9 cellular contexts compared by ENCODE assay signal in genomic region chr14:23569443-23570151, GRCh38. TPM values are rescaled to one million over a fixed set of nuclear protein-coding genes. Genes with fewer than 3 reads are reported as not detected.
DNase-seq lines count a peak whose midpoint lies in the region; ATAC-seq, FAIRE-seq and TF ChIP-seq lines count a peak whose summit lies in the region.
"Had no signal": no experiment of that assay in that cellular context is flagged by ENCODE, and none has a peak within 500 bp of the region (broad histone marks: within the 10 kb centered on the region; RNA-seq: fewer than 3 reads in every experiment).

No MANE protein-coding gene starts in this region.

- peak overlapping the region; percentile 88 for H3K27ac ChIP-seq in VCaP
- H3K27ac ChIP-seq in kidney (ENCODE audit: low read depth in 2 of 2, low read length in 2 of 2): no peak overlapping the region
- H3K27ac ChIP-seq: left lung had no signal

- intact Hi-C loops in kidney (cut with DNase I): no loop called here

- in situ Hi-C loops in Caki2 (cut with HindIII; ENCODE audit: low pct_unique_long_range_greater_than_20kb, low sequenced_read_pairs): no loop called here

- no peak for ATAC-seq in GM19035 (IDR thresholded peaks at IDR 0.05; ENCODE audit: unreplicated experiment)
- no peak for ATAC-seq in HG03378 (IDR thresholded peaks at IDR 0.05; ENCODE audit: unreplicated experiment)
- ATAC-seq: left lung had no signal

- peaks cover 0 to 3% of the 10 kb centered on the region in 2 donors for H3K36me3 ChIP-seq in kidney (ENCODE audit: control insufficient read depth in 1 of 2, insufficient read depth in 2 of 2, low read length in 2 of 2)

- H3K4me3 ChIP-seq in kidney (ENCODE audit: low read length in 2 of 2): no peak overlapping the region
- H3K4me3 ChIP-seq: left lung had no signal

- no peak for FAIRE-seq in kidney (lab: Jason Lieb, UNC)

- H3K4me1 ChIP-seq in kidney (ENCODE audit: control insufficient read depth in 1 of 2, insufficient read depth in 1 of 2, low read depth in 1 of 2, low read length in 2 of 2): peaks cover 6 to 19% of the 10 kb centered on the region in 2 donors

- no peak overlapping the region for H3K9ac ChIP-seq in kidney (ENCODE audit: low read length in 2 of 2)

- H3K9me3 ChIP-seq in kidney (ENCODE audit: control insufficient read depth in 1 of 2, low read length in 2 of 2): no peaks in the 10 kb centered on the region
- H3K9me3 ChIP-seq: left lung had no signal

- peak; percentile 50 for DNase-seq in Caki2 (ENCODE audit: low read depth)
- peak; percentile 33 for DNase-seq in HT-29 (ENCODE audit: low spot score)
- DNase-seq in kidney: peak; percentile 58
- no peak for DNase-seq in 8988T
- DNase-seq in AG20443 (ENCODE audit: low spot score): no peak

- no peak for TF ChIP-seq CTCF in VCaP (conservative IDR thresholded peaks at IDR 0.05)
- no peak for TF ChIP-seq CTCF in kidney (IDR thresholded peaks at IDR 0.05; ENCODE audit: borderline replicate concordance, extremely low read depth, insufficient read depth)

RNA-seq across cellular contexts. Expression of gene AP1G2, which starts 2.0 kb away (rescaled TPM):
- total RNA-seq in Caki2 (2014; rRNA removed; shearing (Covaris generic); ENCODE audit: low replicate concordance): 16.1 and 38.9 TPM in 2 replicates
- total RNA-seq in HT-29 (2014; rRNA removed; shearing (Covaris generic)): 67.6 and 77.9 TPM in 2 replicates
- total RNA-seq in kidney: 123 TPM
- 56.7 TPM for polyA plus RNA-seq in kidney (ENCODE audit: insufficient read depth, low read depth, low replicate concordance)

RNA-seq across cellular contexts. Expression of gene JPH4, which starts 9.0 kb away (rescaled TPM):
- not detected in 2 replicates for total RNA-seq in Caki2 (2014; rRNA removed; shearing (Covaris generic); ENCODE audit: low replicate concordance)
- total RNA-seq in HT-29 (2014; rRNA removed; shearing (Covaris generic)): not detected in 2 replicates
- 7.0 TPM for total RNA-seq in kidney
- 3.6 TPM for polyA plus RNA-seq in kidney (ENCODE audit: insufficient read depth, low read depth, low replicate concordance)

RNA-seq across cellular contexts. Expression of gene THTPA, which starts 13.5 kb away (rescaled TPM):
- 14.7 and 35.4 TPM in 2 replicates for total RNA-seq in Caki2 (2014; rRNA removed; shearing (Covaris generic); ENCODE audit: low replicate concordance)
- 13.5 and 30.0 TPM in 2 replicates for total RNA-seq in HT-29 (2014; rRNA removed; shearing (Covaris generic))
- total RNA-seq in kidney: 24.4 TPM
- polyA plus RNA-seq in kidney (ENCODE audit: insufficient read depth, low read depth, low replicate concordance): 38.4 TPM

RNA-seq across cellular contexts. Expression of gene ZFHX2, which starts 18.0 kb away (rescaled TPM):
- total RNA-seq in Caki2 (2014; rRNA removed; shearing (Covaris generic); ENCODE audit: low replicate concordance): not detected in 2 replicates
- 0.58 TPM in 1 of 2 replicates, not detected in the other for total RNA-seq in HT-29 (2014; rRNA removed; shearing (Covaris generic))
- total RNA-seq in kidney: 4.9 TPM
- polyA plus RNA-seq in kidney (ENCODE audit: insufficient read depth, low read depth, low replicate concordance): 6.1 TPM

Comparison
In these comparisons a context has a peak if more than half of its experiments do, and no peak if none do; other contexts are left out.
1. DNase-seq: peak in Caki2 (single experiment), HT-29 (single experiment) and kidney (single experiment); none in 8988T (single experiment) and AG20443 (single experiment).